Comparison of ENCODE assay signal across 19 cellular contexts in the genomic region with DNA sequence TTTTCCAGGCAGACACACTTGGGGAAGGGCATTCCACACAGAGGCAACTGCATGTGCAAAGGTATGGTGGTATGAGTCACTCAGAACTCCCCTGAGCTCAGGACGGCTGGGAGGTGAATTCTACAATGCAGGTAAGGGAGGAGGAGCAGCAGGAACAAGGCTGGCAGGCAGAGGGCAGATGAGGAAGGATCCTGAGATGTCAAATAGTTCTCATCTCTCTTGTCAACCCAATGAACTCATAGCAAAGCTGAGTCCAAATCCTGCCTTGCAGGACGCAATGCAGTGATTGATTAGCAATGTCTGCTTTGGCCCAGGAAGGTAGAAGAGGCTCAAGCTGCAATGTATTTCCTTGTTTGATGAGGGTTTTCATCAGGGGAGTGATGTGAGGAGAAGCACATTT.
A peak's percentile ranks its signal among the peaks of the same experiment; 100 is the strongest.
DNase-seq lines count a peak whose midpoint lies in the region; ATAC-seq and TF ChIP-seq lines count a peak whose summit lies in the region.
"Had no signal": no experiment of that assay in that cellular context is flagged by ENCODE, and none has a peak within 500 bp of the region (broad histone marks: within the 10 kb centered on the region; RNA-seq: fewer than 3 reads in every experiment).

No MANE protein-coding gene starts in this region.

- no peaks in the 10 kb centered on the region for H3K79me2 ChIP-seq in PC-3 (ENCODE audit: low read length)

- H3K9me3 ChIP-seq in PC-3 (ENCODE audit: low read length) = no peaks in the 10 kb centered on the region
- H3K9me3 ChIP-seq: A549, neutrophil, SK-N-SH had no signal

- peaks cover 2 to 3% of the 10 kb centered on the region in 2 donors for H3K9me3 Mint-ChIP-seq in activated T-cell treated with anti-CD3 and anti-CD28 coated beads, Interleukin-2, amount 50 U/mL, for 72 hours
- H3K9me3 Mint-ChIP-seq in activated T-cell treated with anti-CD3 and anti-CD28 coated beads, Interleukin-2, amount 50 U/mL, for 4 hours = no peaks in the 10 kb centered on the region
- H3K9me3 Mint-ChIP-seq in WTC11 = no peaks in the 10 kb centered on the region
- H3K9me3 Mint-ChIP-seq: activated B cell treated with CpG ODN at 0.5 μM for 24 hours had no signal

- no peaks in the 10 kb centered on the region for H3K27me3 ChIP-seq in PC-3 (ENCODE audit: low read length)
- H3K27me3 ChIP-seq: neutrophil had no signal

- H3K9me2 ChIP-seq in PC-3 (replicated peaks; ENCODE audit: low read length) = no peaks in the 10 kb centered on the region
- H3K9me2 ChIP-seq: SK-N-SH had no signal

- no peak for ATAC-seq in activated T-cell treated with anti-CD3 and anti-CD28 coated beads, Interleukin-2, amount 50 U/mL, for 72 hours (replicated peaks in 1 of 2)
- no peak for ATAC-seq in activated T-cell treated with anti-CD3 and anti-CD28 coated beads, Interleukin-2, amount 50 U/mL, for 4 hours
- ATAC-seq in WTC11 = peak; percentile 73
- ATAC-seq in PC-3 = no peak
- no peak for ATAC-seq in GM21390 (IDR thresholded peaks at IDR 0.05; ENCODE audit: unreplicated experiment)
- ATAC-seq: A549 had no signal

- H4K20me1 ChIP-seq in PC-3 (ENCODE audit: low read length) = no peaks in the 10 kb centered on the region

- BruUV-seq in PC-3 (replicated peaks; lab: Mats Ljungman, UMichigan) = no TSS peak

- CTCF ChIA-PET in WTC11 (lab: Charles Lee) = interaction anchor here (1.0 to 2.1 kb wide), 7 partner anchors 9 to 241 kb away, joined by 4 to 9 read pairs (median 5); no protein-coding TSS in a partner anchor
- CTCF ChIA-PET in PC-3 (lab: Charles Lee) = no interaction called here

- peaks cover 11% of the 10 kb centered on the region for H3K4me1 Mint-ChIP-seq in activated T-cell treated with anti-CD3 and anti-CD28 coated beads, Interleukin-2, amount 50 U/mL, for 72 hours (ENCODE audit: low read depth)
- peaks cover 8% of the 10 kb centered on the region for H3K4me1 Mint-ChIP-seq in activated T-cell treated with anti-CD3 and anti-CD28 coated beads, Interleukin-2, amount 50 U/mL, for 4 hours (ENCODE audit: low read depth)
- H3K4me1 Mint-ChIP-seq in WTC11 = peaks cover 20% of the 10 kb centered on the region

- H3F3A ChIP-seq in PC-3 (ENCODE audit: low read length, unreplicated experiment) = no peaks in the 10 kb centered on the region

- no peaks in the 10 kb centered on the region for H3K4me1 ChIP-seq in PC-3 (ENCODE audit: insufficient read depth, low read length)
- H3K4me1 ChIP-seq: A549 had no signal

- no peak overlapping the region for H3K27ac ChIP-seq in PC-3 (ENCODE audit: low read length)
- H3K27ac ChIP-seq: A549, neutrophil had no signal

- intact Hi-C loops in PC-3 (cut with micrococcal nuclease) = no loop called here

- H3K4me2 ChIP-seq in PC-3 (ENCODE audit: low read length) = no peak overlapping the region
- H3K4me2 ChIP-seq: A549, SK-N-SH had no signal

- H3K27me3 Mint-ChIP-seq in activated T-cell treated with anti-CD3 and anti-CD28 coated beads, Interleukin-2, amount 50 U/mL, for 72 hours (ENCODE audit: low read depth) = no peaks in the 10 kb centered on the region
- no peaks in the 10 kb centered on the region for H3K27me3 Mint-ChIP-seq in activated T-cell treated with anti-CD3 and anti-CD28 coated beads, Interleukin-2, amount 50 U/mL, for 4 hours (ENCODE audit: low read depth)
- H3K27me3 Mint-ChIP-seq in WTC11 (ENCODE audit: low read depth) = no peaks in the 10 kb centered on the region
- H3K27me3 Mint-ChIP-seq: activated B cell treated with CpG ODN at 0.5 μM for 24 hours had no signal

- no peak for DNase-seq in activated T-cell treated with anti-CD3 and anti-CD28 coated beads, Interleukin-2, amount 50 U/mL, for 72 hours
- DNase-seq in activated T-cell treated with anti-CD3 and anti-CD28 coated beads, Interleukin-2, amount 50 U/mL, for 4 hours = no peak
- peak; percentile 30 for DNase-seq in WTC11 (ENCODE audit: low spot score)
- DNase-seq in iPS DF 19.7 (ENCODE audit: low read depth, low spot score) = peak; percentile 42
- DNase-seq in NCI-H748 treated with DMSO at 0.1 percent for 48 hours (lab: John Stamatoyannopoulos, UW) = no peak
- DNase-seq in PC-3 = no peak
- no peak for DNase-seq in effector CD8-positive, alpha-beta T cell (lab: John Stamatoyannopoulos, UW)
- DNase-seq: activated B cell treated with CpG ODN at 0.5 μM for 24 hours; activated naive CD4-positive, alpha-beta T cell treated with anti-CD3 and anti-CD28 coated beads, Interleukin-2, amount 50 U/mL, for 16 hours; aorta; cerebellar nuclear complex; GDM1; glutamatergic neuron; NCI-H1105; SK-N-SH; stimulated activated CD4-positive, alpha-beta T cell treated with anti-CD3 and anti-CD28 coated beads, Interleukin-12 subunit alpha, Interleukin-12 subunit beta, amount 100 ng/mL, for 4 hours had no signal

- H3K36me3 Mint-ChIP-seq in activated T-cell treated with anti-CD3 and anti-CD28 coated beads, Interleukin-2, amount 50 U/mL, for 72 hours (ENCODE audit: insufficient read depth in 2 of 2) = peaks cover 0 to 2% of the 10 kb centered on the region in 2 donors
- peaks cover 17% of the 10 kb centered on the region for H3K36me3 Mint-ChIP-seq in activated T-cell treated with anti-CD3 and anti-CD28 coated beads, Interleukin-2, amount 50 U/mL, for 4 hours (ENCODE audit: insufficient read depth)
- H3K36me3 Mint-ChIP-seq in WTC11 = no peaks in the 10 kb centered on the region

- H3K9ac ChIP-seq in PC-3 (ENCODE audit: low read length) = no peak overlapping the region
- H3K9ac ChIP-seq: SK-N-SH had no signal

- H2AFZ ChIP-seq in PC-3 (ENCODE audit: low read length) = no peak overlapping the region

- no peak overlapping the region for H3K4me3 Mint-ChIP-seq in activated T-cell treated with anti-CD3 and anti-CD28 coated beads, Interleukin-2, amount 50 U/mL, for 72 hours
- H3K4me3 Mint-ChIP-seq in activated T-cell treated with anti-CD3 and anti-CD28 coated beads, Interleukin-2, amount 50 U/mL, for 4 hours = no peak overlapping the region
- H3K4me3 Mint-ChIP-seq in WTC11 = no peak overlapping the region
- H3K4me3 Mint-ChIP-seq: activated B cell treated with CpG ODN at 0.5 μM for 24 hours had no signal

- TF ChIP-seq CTCF in WTC11 (IDR thresholded peaks at IDR 0.05) (no peak), PC-3 (conservative IDR thresholded peaks at IDR 0.05; ENCODE audit: low read depth, low read length) (no peak)

- H3K27ac Mint-ChIP-seq in activated T-cell treated with anti-CD3 and anti-CD28 coated beads, Interleukin-2, amount 50 U/mL, for 72 hours = peak overlapping the region; percentile 51
- no peak overlapping the region for H3K27ac Mint-ChIP-seq in WTC11
- H3K27ac Mint-ChIP-seq: activated B cell treated with CpG ODN at 0.5 μM for 24 hours had no signal

- POLR2A ChIA-PET in WTC11 (lab: Charles Lee) = interaction anchor here (0.6 kb wide), 1 partner anchor 150 kb away, joined by 3 read pairs; no protein-coding TSS in a partner anchor
- POLR2A ChIA-PET in PC-3 (lab: Charles Lee; ENCODE audit: unreplicated experiment) = no interaction called here

- no peak overlapping the region for H3K4me3 ChIP-seq in PC-3 (ENCODE audit: low read length)
- H3K4me3 ChIP-seq: A549 had no signal

- no peaks in the 10 kb centered on the region for H3K36me3 ChIP-seq in PC-3 (ENCODE audit: low read depth, low read length)
- H3K36me3 ChIP-seq: neutrophil had no signal

TF ChIP-seq in WTC11, 78 proteins besides CTCF, POLR2A, EP300 and RAD21:
- TF ChIP-seq, protein P1, sequence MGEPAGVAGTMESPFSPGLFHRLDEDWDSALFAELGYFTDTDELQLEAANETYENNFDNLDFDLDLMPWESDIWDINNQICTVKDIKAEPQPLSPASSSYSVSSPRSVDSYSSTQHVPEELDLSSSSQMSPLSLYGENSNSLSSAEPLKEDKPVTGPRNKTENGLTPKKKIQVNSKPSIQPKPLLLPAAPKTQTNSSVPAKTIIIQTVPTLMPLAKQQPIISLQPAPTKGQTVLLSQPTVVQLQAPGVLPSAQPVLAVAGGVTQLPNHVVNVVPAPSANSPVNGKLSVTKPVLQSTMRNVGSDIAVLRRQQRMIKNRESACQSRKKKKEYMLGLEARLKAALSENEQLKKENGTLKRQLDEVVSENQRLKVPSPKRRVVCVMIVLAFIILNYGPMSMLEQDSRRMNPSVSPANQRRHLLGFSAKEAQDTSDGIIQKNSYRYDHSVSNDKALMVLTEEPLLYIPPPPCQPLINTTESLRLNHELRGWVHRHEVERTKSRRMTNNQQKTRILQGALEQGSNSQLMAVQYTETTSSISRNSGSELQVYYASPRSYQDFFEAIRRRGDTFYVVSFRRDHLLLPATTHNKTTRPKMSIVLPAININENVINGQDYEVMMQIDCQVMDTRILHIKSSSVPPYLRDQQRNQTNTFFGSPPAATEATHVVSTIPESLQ (CRISPR knock-in tag; IDR thresholded peaks at IDR 0.05) = no peak
- no peak for TF ChIP-seq ZNF671 (CRISPR knock-in tag; IDR thresholded peaks at IDR 0.05)
- TF ChIP-seq SP1 (CRISPR knock-in tag; conservative IDR thresholded peaks at IDR 0.05) = no peak
- no peak for TF ChIP-seq ZSCAN18 (CRISPR knock-in tag; IDR thresholded peaks at IDR 0.05)

Comparison
In these comparisons a context has a peak if more than half of its experiments do, and no peak if none do; other contexts are left out.
1. DNase-seq: peak in WTC11 (single experiment) and iPS DF 19.7 (single experiment); none in activated T-cell treated with anti-CD3 and anti-CD28 coated beads, Interleukin-2, amount 50 U/mL, for 72 hours (0 of 2), activated T-cell treated with anti-CD3 and anti-CD28 coated beads, Interleukin-2, amount 50 U/mL, for 4 hours (single experiment), NCI-H748 treated with DMSO at 0.1 percent for 48 hours (single experiment), PC-3 (single experiment) and effector CD8-positive, alpha-beta T cell (single experiment).